ENCODE assay signal across 18 cellular contexts in genomic region chr3:170132335-170132734, GRCh38. TPM values are rescaled to one million over a fixed set of nuclear protein-coding genes. Genes with fewer than 3 reads are reported as not detected.
DNase-seq lines count a peak whose midpoint lies in the region; ATAC-seq, FAIRE-seq and TF ChIP-seq lines count a peak whose summit lies in the region.
"Had no signal": no experiment of that assay in that cellular context is flagged by ENCODE, and none has a peak within 500 bp of the region (broad histone marks: within the 10 kb centered on the region; RNA-seq: fewer than 3 reads in every experiment).

No MANE protein-coding gene starts in this region.

- no peak overlapping the region for H2AFZ ChIP-seq in MM.1S (ENCODE audit: low read length)

- peaks cover 54% of the 10 kb centered on the region for H3F3A ChIP-seq in MM.1S (ENCODE audit: insufficient read depth, low read length)

- H3K4me1 Mint-ChIP-seq in activated CD4-positive, alpha-beta memory T cell treated with anti-CD3 and anti-CD28 coated beads for 36 hours (ENCODE audit: low read depth): peaks cover 33% of the 10 kb centered on the region
- H3K4me1 Mint-ChIP-seq in activated CD4-positive, alpha-beta memory T cell treated with anti-CD3 and anti-CD28 coated beads, Interleukin-2, amount 10 ng/mL, durations not matched to agents 7 days and 5 days: peaks cover 23% of the 10 kb centered on the region
- H3K4me1 Mint-ChIP-seq in activated CD8-positive, alpha-beta T cell treated with anti-CD3 and anti-CD28 coated beads for 36 hours (ENCODE audit: low read depth): peaks cover 46% of the 10 kb centered on the region

- H3K4me1 ChIP-seq in MM.1S (ENCODE audit: low read length) (peaks cover 64% of the 10 kb centered on the region), small intestine (ENCODE audit: control insufficient read depth in 2 of 2, insufficient read depth in 1 of 2, low read depth in 1 of 2, low read length in 1 of 2) (peaks cover 0 to 3% of the 10 kb centered on the region in 2 donors), right atrium auricular region (no peaks in the 10 kb centered on the region)
- H3K4me1 ChIP-seq: foreskin keratinocyte had no signal

- H3K36me3 ChIP-seq in MM.1S (replicated peaks; ENCODE audit: insufficient read depth, low read length): peaks cover 15% of the 10 kb centered on the region
- peaks cover under 1 to 21% of the 10 kb centered on the region in 2 donors for H3K36me3 ChIP-seq in small intestine (ENCODE audit: control insufficient read depth in 2 of 2, insufficient read depth in 2 of 2, low read length in 2 of 2)
- H3K36me3 ChIP-seq in right atrium auricular region: peaks cover 59% of the 10 kb centered on the region

- no peaks in the 10 kb centered on the region for H3K27me3 Mint-ChIP-seq in activated CD4-positive, alpha-beta memory T cell treated with anti-CD3 and anti-CD28 coated beads for 36 hours
- no peaks in the 10 kb centered on the region for H3K27me3 Mint-ChIP-seq in activated CD4-positive, alpha-beta memory T cell treated with anti-CD3 and anti-CD28 coated beads, Interleukin-2, amount 10 ng/mL, durations not matched to agents 7 days and 5 days
- no peaks in the 10 kb centered on the region for H3K27me3 Mint-ChIP-seq in activated CD8-positive, alpha-beta T cell treated with anti-CD3 and anti-CD28 coated beads for 36 hours

- H3K9me2 ChIP-seq in MM.1S (replicated peaks; ENCODE audit: insufficient read depth, low read length): no peaks in the 10 kb centered on the region

- H3K9me3 ChIP-seq in MM.1S (replicated peaks; ENCODE audit: insufficient read depth, low read length) (no peaks in the 10 kb centered on the region), small intestine (ENCODE audit: control insufficient read depth, low read depth) (no peaks in the 10 kb centered on the region), right atrium auricular region (peaks cover 0 to 7% of the 10 kb centered on the region in 2 donors)

- H3K27me3 ChIP-seq in MM.1S (replicated peaks; ENCODE audit: insufficient read depth, low read length) (no peaks in the 10 kb centered on the region), small intestine (ENCODE audit: control insufficient read depth in 2 of 2, insufficient read depth in 2 of 2, low read length in 2 of 2) (no peaks in the 10 kb centered on the region), right atrium auricular region (no peaks in the 10 kb centered on the region)
- H3K27me3 ChIP-seq: cardiac muscle cell, foreskin keratinocyte had no signal

- no peak for FAIRE-seq in small intestine (lab: Jason Lieb, UNC)

- no peaks in the 10 kb centered on the region for H4K20me1 ChIP-seq in MM.1S (ENCODE audit: insufficient read depth, low read length)

- peaks cover 55% of the 10 kb centered on the region for H3K36me3 Mint-ChIP-seq in activated CD4-positive, alpha-beta memory T cell treated with anti-CD3 and anti-CD28 coated beads for 36 hours
- peaks cover 71% of the 10 kb centered on the region for H3K36me3 Mint-ChIP-seq in activated CD4-positive, alpha-beta memory T cell treated with anti-CD3 and anti-CD28 coated beads, Interleukin-2, amount 10 ng/mL, durations not matched to agents 7 days and 5 days (ENCODE audit: low read depth)
- peaks cover 69% of the 10 kb centered on the region for H3K36me3 Mint-ChIP-seq in activated CD8-positive, alpha-beta T cell treated with anti-CD3 and anti-CD28 coated beads for 36 hours (ENCODE audit: low read depth)

- H3K27ac ChIP-seq in MM.1S (ENCODE audit: low read length) (peak overlapping the region; percentile 69; the same call in 1 of the 2 replicates), small intestine (ENCODE audit: low read depth in 1 of 2, low read length in 1 of 2) (no peak overlapping the region), right atrium auricular region (no peak overlapping the region)
- H3K27ac ChIP-seq: cardiac muscle cell, foreskin keratinocyte, HL-60, skin epidermis had no signal

- no peak overlapping the region for H3K4me3 Mint-ChIP-seq in activated CD4-positive, alpha-beta memory T cell treated with anti-CD3 and anti-CD28 coated beads for 36 hours
- no peak overlapping the region for H3K4me3 Mint-ChIP-seq in activated CD4-positive, alpha-beta memory T cell treated with anti-CD3 and anti-CD28 coated beads, Interleukin-2, amount 10 ng/mL, durations not matched to agents 7 days and 5 days
- no peak overlapping the region for H3K4me3 Mint-ChIP-seq in activated CD8-positive, alpha-beta T cell treated with anti-CD3 and anti-CD28 coated beads for 36 hours

- peak overlapping the region; percentile 49 for H3K27ac Mint-ChIP-seq in activated CD4-positive, alpha-beta memory T cell treated with anti-CD3 and anti-CD28 coated beads for 36 hours
- no peak overlapping the region for H3K27ac Mint-ChIP-seq in activated CD4-positive, alpha-beta memory T cell treated with anti-CD3 and anti-CD28 coated beads, Interleukin-2, amount 10 ng/mL, durations not matched to agents 7 days and 5 days
- H3K27ac Mint-ChIP-seq in activated CD8-positive, alpha-beta T cell treated with anti-CD3 and anti-CD28 coated beads for 36 hours: peak overlapping the region; percentile 66

- H3K9ac ChIP-seq in MM.1S (ENCODE audit: low read length): peak overlapping the region; percentile 13; the same call in 1 of the 2 replicates

- H3K79me2 ChIP-seq in MM.1S (ENCODE audit: low read length): peaks cover 76% of the 10 kb centered on the region

- CTCF ChIA-PET in activated CD4-positive, alpha-beta memory T cell treated with anti-CD3 and anti-CD28 coated beads for 36 hours (lab: Charles Lee): interaction anchor here (0.9 kb wide), 1 partner anchor 33 kb away, joined by 4 read pairs; no protein-coding TSS in a partner anchor
- CTCF ChIA-PET in activated CD4-positive, alpha-beta memory T cell treated with anti-CD3 and anti-CD28 coated beads, Interleukin-2, amount 10 ng/mL, durations not matched to agents 7 days and 5 days (lab: Charles Lee): interaction anchor here (0.6 kb wide), 1 partner anchor 14 kb away, joined by 5 read pairs; no protein-coding TSS in a partner anchor
- CTCF ChIA-PET in activated CD8-positive, alpha-beta T cell treated with anti-CD3 and anti-CD28 coated beads for 36 hours (lab: Charles Lee): no interaction called here

- WGBS in small intestine, 3 donors: 76 to 82% (median 78%) methylated on average over 2 of the region's 2 CpGs

- intact Hi-C loops in activated CD4-positive, alpha-beta memory T cell treated with anti-CD3 and anti-CD28 coated beads for 36 hours (cut with micrococcal nuclease): no loop called here
- intact Hi-C loops in activated CD8-positive, alpha-beta T cell treated with anti-CD3 and anti-CD28 coated beads for 36 hours (cut with micrococcal nuclease): no loop called here

- peak; percentile 86 for ATAC-seq in activated CD8-positive, alpha-beta T cell treated with anti-CD3 and anti-CD28 coated beads for 36 hours
- ATAC-seq: foreskin keratinocyte had no signal

- DNase-seq in activated CD4-positive, alpha-beta memory T cell treated with anti-CD3 and anti-CD28 coated beads for 36 hours: peak; percentile 54
- DNase-seq in activated CD4-positive, alpha-beta memory T cell treated with anti-CD3 and anti-CD28 coated beads, Interleukin-2, amount 10 ng/mL, durations not matched to agents 7 days and 5 days: no peak
- DNase-seq in MM.1S: peak; percentile 91
- DNase-seq in activated CD8-positive, alpha-beta T cell treated with anti-CD3 and anti-CD28 coated beads for 36 hours: peak; percentile 80
- peak; percentile 5 for DNase-seq in small intestine
- DNase-seq in KG1 (lab: John Stamatoyannopoulos, UW): no peak
- no peak for DNase-seq in NCI-H2227 (lab: John Stamatoyannopoulos, UW; ENCODE audit: unreplicated experiment)
- no peak for DNase-seq in right atrium auricular region (ENCODE audit: low spot score)
- DNase-seq: ACHN; activated CD4-positive, alpha-beta T cell treated with anti-CD3 and anti-CD28 coated beads for 1 hour; activated gamma-delta T cell treated with Interleukin-2 at 50 U/mL for 16 hours; effector memory CD4-positive, alpha-beta T cell; foreskin keratinocyte; HCEC 1CT; NCI-H345 had no signal

- peaks cover 8% of the 10 kb centered on the region for H3K9me3 Mint-ChIP-seq in activated CD4-positive, alpha-beta memory T cell treated with anti-CD3 and anti-CD28 coated beads for 36 hours
- peaks cover 10% of the 10 kb centered on the region for H3K9me3 Mint-ChIP-seq in activated CD4-positive, alpha-beta memory T cell treated with anti-CD3 and anti-CD28 coated beads, Interleukin-2, amount 10 ng/mL, durations not matched to agents 7 days and 5 days
- peaks cover 11% of the 10 kb centered on the region for H3K9me3 Mint-ChIP-seq in activated CD8-positive, alpha-beta T cell treated with anti-CD3 and anti-CD28 coated beads for 36 hours

- POLR2A ChIA-PET in activated CD4-positive, alpha-beta memory T cell treated with anti-CD3 and anti-CD28 coated beads for 36 hours (lab: Charles Lee): no interaction called here
- POLR2A ChIA-PET in activated CD4-positive, alpha-beta memory T cell treated with anti-CD3 and anti-CD28 coated beads, Interleukin-2, amount 10 ng/mL, durations not matched to agents 7 days and 5 days (lab: Charles Lee): interaction anchor here (0.6 kb wide), 1 partner anchor 269 kb away, joined by 3 read pairs; no protein-coding TSS in a partner anchor
- POLR2A ChIA-PET in activated CD8-positive, alpha-beta T cell treated with anti-CD3 and anti-CD28 coated beads for 36 hours (lab: Charles Lee): interaction anchor here (0.6 kb wide), 2 partner anchors 44 to 69 kb away, joined by 3 to 7 read pairs; no protein-coding TSS in a partner anchor

- no peak for TF ChIP-seq CTCF in MM.1S (IDR thresholded peaks at IDR 0.05; ENCODE audit: low read length)
- no peak for TF ChIP-seq CTCF in activated CD8-positive, alpha-beta T cell treated with anti-CD3 and anti-CD28 coated beads for 36 hours (IDR thresholded peaks at IDR 0.05)
- TF ChIP-seq CTCF in right atrium auricular region (IDR thresholded peaks at IDR 0.05): no peak

- peak overlapping the region; percentile 46 for H3K4me2 ChIP-seq in MM.1S (ENCODE audit: low read depth, low read length)

- H3K4me3 ChIP-seq in MM.1S (ENCODE audit: low read length) (no peak overlapping the region), small intestine (ENCODE audit: low read depth in 1 of 2, low read length in 2 of 2) (no peak overlapping the region), right atrium auricular region (no peak overlapping the region)
- H3K4me3 ChIP-seq: cardiac muscle cell, skin epidermis had no signal

RNA-seq across cellular contexts. Expression of gene PHC3, which starts 49.2 kb away (rescaled TPM):
- 10 to 100 TPM; 37.4 to 38.7 TPM for total RNA-seq in activated CD4-positive, alpha-beta memory T cell treated with anti-CD3 and anti-CD28 coated beads for 36 hours
- 10 to 100 TPM; 74.5 TPM for total RNA-seq in activated CD4-positive, alpha-beta memory T cell treated with anti-CD3 and anti-CD28 coated beads, Interleukin-2, amount 10 ng/mL, durations not matched to agents 7 days and 5 days
- total RNA-seq in activated CD8-positive, alpha-beta T cell treated with anti-CD3 and anti-CD28 coated beads for 36 hours: 10 to 100 TPM; 50.1 to 53.0 TPM
- polyA plus RNA-seq in small intestine: 1 to 10 TPM; 2.5 to 5.5 (median 3.0) TPM
- 10 to 100 TPM; 23.8 to 41.9 TPM for total RNA-seq in right atrium auricular region

Comparison
In these comparisons a context has a peak if more than half of its experiments do, and no peak if none do; other contexts are left out.
1. DNase-seq: peak in activated CD4-positive, alpha-beta memory T cell treated with anti-CD3 and anti-CD28 coated beads for 36 hours (single experiment), MM.1S (single experiment), activated CD8-positive, alpha-beta T cell treated with anti-CD3 and anti-CD28 coated beads for 36 hours (single experiment) and small intestine (single experiment); none in activated CD4-positive, alpha-beta memory T cell treated with anti-CD3 and anti-CD28 coated beads, Interleukin-2, amount 10 ng/mL, durations not matched to agents 7 days and 5 days (single experiment), KG1 (single experiment), NCI-H2227 (single experiment) and right atrium auricular region (single experiment).